ENCODE assay signal across 11 cellular contexts in genomic region chr12:85155791-85156190, GRCh38.
DNase-seq lines count a peak whose midpoint lies in the region; ATAC-seq, FAIRE-seq and TF ChIP-seq lines count a peak whose summit lies in the region.
"Had no signal": no experiment of that assay in that cellular context is flagged by ENCODE, and none has a peak within 500 bp of the region (broad histone marks: within the 10 kb centered on the region; RNA-seq: fewer than 3 reads in every experiment).

No MANE protein-coding gene starts in this region.

- H3K9me3 ChIP-seq in OCI-LY3 (ENCODE audit: insufficient read depth, low read length) (no peaks in the 10 kb centered on the region), kidney (ENCODE audit: control insufficient read depth in 1 of 2, low read length in 2 of 2) (no peaks in the 10 kb centered on the region)
- H3K9me3 ChIP-seq: psoas muscle, transverse colon had no signal

- TF ChIP-seq CTCF in 22Rv1 (IDR thresholded peaks at IDR 0.05) = peak; percentile 71
- peak; percentile 8 for TF ChIP-seq CTCF in HFF-Myc (IDR thresholded peaks at IDR 0.05; ENCODE audit: low read depth, low read length, missing control alignments)
- peak; percentile 60 for TF ChIP-seq CTCF in OCI-LY3 (IDR thresholded peaks at IDR 0.05; ENCODE audit: low read depth, low read length)
- TF ChIP-seq CTCF in kidney (IDR thresholded peaks at IDR 0.05; ENCODE audit: borderline replicate concordance, extremely low read depth, insufficient read depth) = no peak

- H3K4me2 ChIP-seq in OCI-LY3 (ENCODE audit: low read length) = peak overlapping the region; percentile 70

- no peaks in the 10 kb centered on the region for H3K27me3 ChIP-seq in OCI-LY3 (ENCODE audit: low read depth, low read length)
- H3K27me3 ChIP-seq: dorsolateral prefrontal cortex, transverse colon had no signal

- DNase-seq in HFF-Myc (ENCODE audit: extremely low read depth, low read depth) = no peak
- DNase-seq in fibroblast of gingiva (ENCODE audit: low read depth) = peak; percentile 43
- DNase-seq in NCI-H1930 (lab: John Stamatoyannopoulos, UW) = no peak
- no peak for DNase-seq in stimulated activated CD4-positive, alpha-beta T cell treated with anti-CD3 and anti-CD28 coated beads, Interleukin-4, amount 100 ng/mL, for 1 hour
- DNase-seq in kidney = no peak
- DNase-seq: dorsolateral prefrontal cortex, psoas muscle, transverse colon had no signal

- H3K4me1 ChIP-seq in OCI-LY3 (ENCODE audit: low read length) (peaks cover 4% of the 10 kb centered on the region; the same call in 1 of the 2 replicates), kidney (ENCODE audit: control insufficient read depth in 1 of 2, insufficient read depth in 1 of 2, low read depth in 1 of 2, low read length in 2 of 2) (no peaks in the 10 kb centered on the region)
- H3K4me1 ChIP-seq: psoas muscle, transverse colon had no signal

- H3K27ac ChIP-seq in 22Rv1 (no peak overlapping the region), OCI-LY3 (ENCODE audit: low read length) (no peak overlapping the region), kidney (ENCODE audit: low read depth in 2 of 2, low read length in 2 of 2) (no peak overlapping the region)
- H3K27ac ChIP-seq: dorsolateral prefrontal cortex, psoas muscle, transverse colon had no signal

- no peaks in the 10 kb centered on the region for H3K36me3 ChIP-seq in OCI-LY3 (replicated peaks; ENCODE audit: low read depth, low read length)
- H3K36me3 ChIP-seq in kidney (ENCODE audit: control insufficient read depth in 1 of 2, insufficient read depth in 2 of 2, low read length in 2 of 2) = no peaks in the 10 kb centered on the region
- H3K36me3 ChIP-seq: transverse colon had no signal

- H3K9ac ChIP-seq in OCI-LY3 (ENCODE audit: low read length) = peak overlapping the region; percentile 42; the same call in 1 of the 2 replicates
- H3K9ac ChIP-seq in kidney (ENCODE audit: low read length in 2 of 2) = no peak overlapping the region

- no peak for ATAC-seq in GM19397 (IDR thresholded peaks at IDR 0.05; ENCODE audit: unreplicated experiment)
- ATAC-seq: psoas muscle had no signal

- H4K20me1 ChIP-seq in OCI-LY3 (ENCODE audit: insufficient read depth, low read length) = no peaks in the 10 kb centered on the region

- H3K4me3 ChIP-seq in HFF-Myc (replicated peaks; ENCODE audit: low read depth, low read length) (no peak overlapping the region), OCI-LY3 (ENCODE audit: low read length) (peak overlapping the region; percentile 67), kidney (ENCODE audit: low read length in 2 of 2) (no peak overlapping the region)
- H3K4me3 ChIP-seq: dorsolateral prefrontal cortex, psoas muscle, transverse colon had no signal

- peak overlapping the region; percentile 82 for H2AFZ ChIP-seq in OCI-LY3 (ENCODE audit: low read depth, low read length)

- intact Hi-C loops in kidney (cut with DNase I) = no loop called here

- FAIRE-seq in kidney (lab: Jason Lieb, UNC) = no peak

- H3K79me2 ChIP-seq in OCI-LY3 (ENCODE audit: low read length) = no peaks in the 10 kb centered on the region
